In genomic region chr5:139561655-139562451, GRCh38 we compare ENCODE assay signal across 7 cellular contexts. TPM values are rescaled to one million over a fixed set of nuclear protein-coding genes. Genes with fewer than 3 reads are reported as not detected.
A peak's percentile ranks its signal among the peaks of the same experiment; 100 is the strongest.
DNase-seq lines count a peak whose midpoint lies in the region; ATAC-seq and TF ChIP-seq lines count a peak whose summit lies in the region.

No MANE protein-coding gene starts in this region.

- peaks cover 32% of the 10 kb centered on the region for H3K4me1 Mint-ChIP-seq in nephron

- no peaks in the 10 kb centered on the region for H3K9me3 ChIP-seq in thoracic aorta

- no peak for TF ChIP-seq POLR2A in GM18505 (IDR thresholded peaks at IDR 0.05; ENCODE audit: borderline replicate concordance, extremely low read depth, insufficient read depth, insufficient read length)

- no peak for TF ChIP-seq CTCF in nephron (IDR thresholded peaks at IDR 0.05; ENCODE audit: unreplicated experiment in 3 of 3)
- TF ChIP-seq CTCF in thoracic aorta (IDR thresholded peaks at IDR 0.05), result no peak

- H3K27me3 Mint-ChIP-seq in nephron (ENCODE audit: low read depth), result no peaks in the 10 kb centered on the region

- peak overlapping the region; percentile 90 for H3K27ac ChIP-seq in thoracic aorta

- H3K27me3 ChIP-seq in thoracic aorta (replicated peaks; ENCODE audit: insufficient read depth), result no peaks in the 10 kb centered on the region

- DNase-seq in NCI-H2171 treated with DMSO at 0.1 percent for 48 hours (lab: John Stamatoyannopoulos, UW) (peak; percentile 21), activated T-cell treated with anti-CD3 and anti-CD28 coated beads for 48 hours (ENCODE audit: low read depth) (peak; percentile 50), fibroblast of peridontal ligament (ENCODE audit: extremely low read depth) (peak; percentile 32), thoracic aorta (ENCODE audit: low spot score) (peak; percentile 4)

- peak overlapping the region; percentile 88 to 99 (median 94) for H3K27ac Mint-ChIP-seq in nephron

- H3K36me3 ChIP-seq in thoracic aorta, result no peaks in the 10 kb centered on the region

- peak overlapping the region; percentile 80 for H3K4me3 ChIP-seq in thoracic aorta

- H3K9me3 Mint-ChIP-seq in nephron, result no peaks in the 10 kb centered on the region

- H3K36me3 Mint-ChIP-seq in nephron (ENCODE audit: low read depth), result peaks cover 27% of the 10 kb centered on the region

- ATAC-seq in GM18505 (IDR thresholded peaks at IDR 0.05; ENCODE audit: unreplicated experiment) (peak; percentile 21), HG02642 (IDR thresholded peaks at IDR 0.05; ENCODE audit: poor library complexity, unreplicated experiment) (peak; percentile 29), thoracic aorta (ENCODE audit: insufficient number of reproducible peaks, low FRiP score, low read depth) (peak; percentile 41)

- H3K4me3 Mint-ChIP-seq in nephron, result peak overlapping the region; percentile 93 to 97 (median 96)

- peaks cover 31 to 55% of the 10 kb centered on the region in 2 donors for H3K4me1 ChIP-seq in thoracic aorta (ENCODE audit: control insufficient read depth in 1 of 2, low read depth in 2 of 2)

RNA-seq across cellular contexts. Expression of gene UBE2D2, which starts 0.7 kb away (rescaled TPM):
- 10 to 100 TPM; 51.9 to 66.7 TPM for total RNA-seq in thoracic aorta

Comparison
In these comparisons a context has a peak if more than half of its experiments do, and no peak if none do; other contexts are left out.
1. Peak in every context shown above with its lines: DNase-seq, ATAC-seq, H3K4me3 ChIP-seq and H3K27ac ChIP-seq.